Comparison of ENCODE assay signal across 1 cellular context in genomic region chr16:634051-634670, GRCh38.
TF ChIP-seq lines count a peak whose summit lies in the region.

No MANE protein-coding gene starts in this region.

TF ChIP-seq in GM12891, 5 proteins besides CTCF, POLR2A, EP300 and RAD21:
- TF ChIP-seq POU2F2 (IDR thresholded peaks at IDR 0.05; ENCODE audit: low read depth, low read length): no peak
- TF ChIP-seq TAF1 (IDR thresholded peaks at IDR 0.05; ENCODE audit: low read depth, low read length): no peak
- TF ChIP-seq PAX5 (IDR thresholded peaks at IDR 0.05; ENCODE audit: insufficient read depth, low read length, severe bottlenecking): no peak
- TF ChIP-seq SPI1 (IDR thresholded peaks at IDR 0.05; ENCODE audit: low read depth, low read length): no peak
- no peak for TF ChIP-seq POLR2AphosphoS5 (IDR thresholded peaks at IDR 0.05; ENCODE audit: low read depth, low read length)
